8 cellular contexts compared by ENCODE assay signal in genomic region chr11:111938687-111939160, GRCh38. TPM values are rescaled to one million over a fixed set of nuclear protein-coding genes. Genes with fewer than 3 reads are reported as not detected.
DNase-seq lines count a peak whose midpoint lies in the region; ATAC-seq and TF ChIP-seq lines count a peak whose summit lies in the region.

No MANE protein-coding gene starts in this region.

- TF ChIP-seq CTCF in GM06990 (IDR thresholded peaks at IDR 0.05; ENCODE audit: insufficient read depth, low read length, poor library complexity, severe bottlenecking) = no peak
- TF ChIP-seq CTCF in activated B cell treated with CpG ODN at 0.5 μM for 24 hours (IDR thresholded peaks at IDR 0.05) = no peak

- intact Hi-C loops in activated B cell treated with CpG ODN at 0.5 μM for 24 hours (cut with micrococcal nuclease) = no loop called here

- H3K36me3 ChIP-seq in GM06990 (ENCODE audit: control insufficient read depth, insufficient read depth, low read length) (no peaks in the 10 kb centered on the region), esophagus (ENCODE audit: control insufficient read depth in 2 of 2, insufficient read depth in 2 of 2, low read length in 1 of 2) (no peaks in the 10 kb centered on the region), rectal smooth muscle tissue (ENCODE audit: control insufficient read depth, insufficient read depth, low read length) (no peaks in the 10 kb centered on the region)

- peaks cover 6% of the 10 kb centered on the region for H3K27me3 Mint-ChIP-seq in activated B cell treated with CpG ODN at 0.5 μM for 24 hours

- DNase-seq in GM06990 (ENCODE audit: extremely low read depth, insufficient read length) (peak; percentile 62), activated B cell treated with CpG ODN at 0.5 μM for 24 hours (no peak), SHP77 treated with DMSO at 0.1 percent for 48 hours (lab: John Stamatoyannopoulos, UW) (no peak), putamen (ENCODE audit: low spot score) (no peak)

- peak overlapping the region; percentile 77 for H3K4me3 Mint-ChIP-seq in activated B cell treated with CpG ODN at 0.5 μM for 24 hours

- peak overlapping the region; percentile 31 for H3K27ac Mint-ChIP-seq in activated B cell treated with CpG ODN at 0.5 μM for 24 hours

- no peaks in the 10 kb centered on the region for H3K36me3 Mint-ChIP-seq in activated B cell treated with CpG ODN at 0.5 μM for 24 hours (ENCODE audit: low read depth)

- H3K4me3 ChIP-seq in GM06990 (replicated peaks; ENCODE audit: low read depth, low read length) (no peak overlapping the region), esophagus (ENCODE audit: low read depth in 1 of 2, low read length in 2 of 2) (no peak overlapping the region), rectal smooth muscle tissue (ENCODE audit: low read length) (peak overlapping the region; percentile 6)

- H3K27ac ChIP-seq in esophagus (ENCODE audit: low read depth in 2 of 2, low read length in 1 of 2) = peak overlapping the region; percentile 2 to 16
- peak overlapping the region; percentile 87 for H3K27ac ChIP-seq in rectal smooth muscle tissue (ENCODE audit: low read depth, low read length)

- ATAC-seq in GM21367 (IDR thresholded peaks at IDR 0.05; ENCODE audit: unreplicated experiment) (peak; percentile 89), HG03565 (IDR thresholded peaks at IDR 0.05; ENCODE audit: unreplicated experiment) (peak; percentile 88), activated B cell treated with CpG ODN at 0.5 μM for 24 hours (ENCODE audit: low read depth) (peak; percentile 89)

- H3K27me3 ChIP-seq in GM06990 (replicated peaks; ENCODE audit: control insufficient read depth, insufficient read depth, low read length) (no peaks in the 10 kb centered on the region), esophagus (ENCODE audit: control insufficient read depth in 1 of 2, insufficient read depth in 2 of 2, low read length in 2 of 2) (no peaks in the 10 kb centered on the region), rectal smooth muscle tissue (ENCODE audit: control insufficient read depth, insufficient read depth, low read length) (no peaks in the 10 kb centered on the region)

- WGBS in esophagus, 2 donors = 31 to 32% methylated on average over 7 of the region's 7 CpGs

- H3K9me3 Mint-ChIP-seq in activated B cell treated with CpG ODN at 0.5 μM for 24 hours = no peaks in the 10 kb centered on the region

- peaks cover 0 to 3% of the 10 kb centered on the region in 2 donors for H3K4me1 ChIP-seq in esophagus (ENCODE audit: control insufficient read depth in 2 of 2, insufficient read depth in 2 of 2, low read length in 1 of 2)
- H3K4me1 ChIP-seq in rectal smooth muscle tissue (ENCODE audit: control insufficient read depth, insufficient read depth, low read length) = peaks cover 30% of the 10 kb centered on the region

- H3K9me3 ChIP-seq in esophagus (ENCODE audit: control insufficient read depth in 2 of 2, insufficient read depth in 1 of 2, low read depth in 1 of 2, low read length in 1 of 2) = no peaks in the 10 kb centered on the region

- no peak overlapping the region for H3K9ac ChIP-seq in rectal smooth muscle tissue (ENCODE audit: low read length)

- CTCF ChIA-PET in activated B cell treated with CpG ODN at 0.5 μM for 24 hours (lab: Charles Lee) = interaction anchor here (0.7 to 2.0 kb wide), 6 partner anchors 10 to 175 kb away, joined by 3 to 10 read pairs (median 4); partner anchors contain the start of genes SDHD and TIMM8B

- H3K4me1 Mint-ChIP-seq in activated B cell treated with CpG ODN at 0.5 μM for 24 hours = peaks cover 29% of the 10 kb centered on the region

- POLR2A ChIA-PET in activated B cell treated with CpG ODN at 0.5 μM for 24 hours (lab: Charles Lee) = interaction anchor here (0.6 to 1.6 kb wide), 7 partner anchors 12 to 149 kb away, joined by 3 to 8 read pairs (median 3); partner anchors contain the start of genes ALG9, DLAT and FDXACB1

RNA-seq across cellular contexts. Expression of gene DIXDC1, which starts 1.6 kb away (rescaled TPM):
- total RNA-seq in activated B cell treated with CpG ODN at 0.5 μM for 24 hours = 0.20 and 1.0 TPM in 2 replicates
- polyA plus RNA-seq in esophagus = 1 to 10 TPM; 1.9 to 4.2 TPM

RNA-seq across cellular contexts. Expression of gene C11orf52, which starts 20.0 kb away (rescaled TPM):
- total RNA-seq in activated B cell treated with CpG ODN at 0.5 μM for 24 hours = not detected in 2 replicates
- 1 to 10 TPM; 6.5 to 6.6 TPM for polyA plus RNA-seq in esophagus

RNA-seq across cellular contexts. Expression of gene HSPB2, which starts 26.2 kb away (rescaled TPM):
- not detected in 2 replicates for total RNA-seq in activated B cell treated with CpG ODN at 0.5 μM for 24 hours
- 1 to 10 TPM; 1.8 to 2.0 TPM for polyA plus RNA-seq in esophagus

RNA-seq across cellular contexts. Expression of gene CRYAB, which starts 27.2 kb away (rescaled TPM):
- not detected in 2 replicates for total RNA-seq in activated B cell treated with CpG ODN at 0.5 μM for 24 hours
- 100 to 1,000 TPM in 1 of 2 donors, 10 to 100 TPM in 1; 89.6 to 173 TPM for polyA plus RNA-seq in esophagus

RNA-seq across cellular contexts. Expression of gene CFAP68, which starts 59.4 kb away (rescaled TPM):
- 11.6 and 13.7 TPM in 2 replicates for total RNA-seq in activated B cell treated with CpG ODN at 0.5 μM for 24 hours
- polyA plus RNA-seq in esophagus = 10 to 100 TPM; 29.5 to 33.4 TPM
